ENCODE assay signal across 8 cellular contexts in genomic region chr4:120923201-120923522, GRCh38. TPM values are rescaled to one million over a fixed set of nuclear protein-coding genes. Genes with fewer than 3 reads are reported as not detected.
DNase-seq lines count a peak whose midpoint lies in the region; ATAC-seq and TF ChIP-seq lines count a peak whose summit lies in the region.

No MANE protein-coding gene starts in this region.

- no peak overlapping the region for H3K27ac ChIP-seq in PC-9

- H3K27ac Mint-ChIP-seq in natural killer cell treated with Interleukin-12 subunit alpha and Interleukin-12 subunit beta and Interleukin-15 and Interleukin-18, amount 100 ng/mL, for 72 hours: no peak overlapping the region

- H3K9me3 ChIP-seq in PC-9 (ENCODE audit: insufficient read depth, low read depth) (no peaks in the 10 kb centered on the region), endocrine pancreas (ENCODE audit: control insufficient read depth, low read length) (no peaks in the 10 kb centered on the region)

- peak overlapping the region; percentile 58 for H3K9ac ChIP-seq in endocrine pancreas (ENCODE audit: control insufficient read depth, insufficient read depth, low read length)

- H3K27me3 ChIP-seq in PC-9 (ENCODE audit: insufficient read depth, low read depth) (no peaks in the 10 kb centered on the region), endocrine pancreas (ENCODE audit: control insufficient read depth, insufficient read depth, low read length) (no peaks in the 10 kb centered on the region)

- peak overlapping the region; percentile 65 for H3K4me3 Mint-ChIP-seq in natural killer cell treated with Interleukin-12 subunit alpha and Interleukin-12 subunit beta and Interleukin-15 and Interleukin-18, amount 100 ng/mL, for 72 hours

- H3K4me3 ChIP-seq in AG09309 (ENCODE audit: control insufficient read depth, low read depth, low read length): peak overlapping the region; percentile 57
- H3K4me3 ChIP-seq in PC-9: no peak overlapping the region
- H3K4me3 ChIP-seq in endocrine pancreas (ENCODE audit: control insufficient read depth, insufficient read depth, low read length): peak overlapping the region; percentile 82

- H3K4me1 Mint-ChIP-seq in natural killer cell treated with Interleukin-12 subunit alpha and Interleukin-12 subunit beta and Interleukin-15 and Interleukin-18, amount 100 ng/mL, for 72 hours (ENCODE audit: low read depth in 2 of 2): peaks cover 7 to 8% of the 10 kb centered on the region in 2 donors

- POLR2A ChIA-PET in PC-9 (lab: Charles Lee; ENCODE audit: unreplicated experiment): no interaction called here

- DNase-seq in AG09309 (ENCODE audit: low read depth) (no peak), PC-9 (no peak), NCI-H146 treated with DMSO at 0.1 percent for 48 hours (lab: John Stamatoyannopoulos, UW; ENCODE audit: unreplicated experiment) (no peak), NCI-H510A (lab: John Stamatoyannopoulos, UW) (no peak), COLO829 (ENCODE audit: low spot score) (no peak), NCI-H226 (no peak)
- DNase-seq in natural killer cell treated with Interleukin-12 subunit alpha and Interleukin-12 subunit beta and Interleukin-15 and Interleukin-18, amount 100 ng/mL, for 72 hours (ENCODE audit: low spot score): no peak

- no peaks in the 10 kb centered on the region for H3K9me2 ChIP-seq in PC-9 (ENCODE audit: insufficient read depth)

- BruUV-seq in PC-9 (replicated peaks; lab: Mats Ljungman, UMichigan): no TSS peak

- H3F3A ChIP-seq in PC-9 (ENCODE audit: insufficient read depth, low read depth): no peaks in the 10 kb centered on the region

- intact Hi-C loops in PC-9 (cut with micrococcal nuclease; ENCODE audit: unreplicated experiment): no loop called here

- no peak overlapping the region for H2AFZ ChIP-seq in PC-9

- CTCF ChIA-PET in PC-9 (lab: Charles Lee): no interaction called here

- H3K4me1 ChIP-seq in PC-9 (replicated peaks; ENCODE audit: insufficient read depth) (no peaks in the 10 kb centered on the region), endocrine pancreas (ENCODE audit: control insufficient read depth, insufficient read depth, low read length) (peaks cover 4% of the 10 kb centered on the region)

- no peaks in the 10 kb centered on the region for H3K36me3 ChIP-seq in PC-9 (ENCODE audit: low read depth)
- H3K36me3 ChIP-seq in endocrine pancreas (ENCODE audit: control insufficient read depth, insufficient read depth, low read length): no peaks in the 10 kb centered on the region

- H3K4me2 ChIP-seq in PC-9: peak overlapping the region; percentile 63; the same call in 1 of the 2 replicates

- H3K79me2 ChIP-seq in PC-9 (ENCODE audit: low read depth): no peaks in the 10 kb centered on the region

- TF ChIP-seq CTCF in AG09309 (IDR thresholded peaks at IDR 0.05; ENCODE audit: control insufficient read depth, insufficient read depth, low read depth, low read length, missing control alignments) (no peak), PC-9 (conservative IDR thresholded peaks at IDR 0.05) (no peak)

- ATAC-seq in natural killer cell treated with Interleukin-12 subunit alpha and Interleukin-12 subunit beta and Interleukin-15 and Interleukin-18, amount 100 ng/mL, for 72 hours: no peak

- H4K20me1 ChIP-seq in PC-9 (ENCODE audit: insufficient read depth): no peaks in the 10 kb centered on the region

- H3K36me3 Mint-ChIP-seq in natural killer cell treated with Interleukin-12 subunit alpha and Interleukin-12 subunit beta and Interleukin-15 and Interleukin-18, amount 100 ng/mL, for 72 hours: no peaks in the 10 kb centered on the region

- no peaks in the 10 kb centered on the region for H3K9me3 Mint-ChIP-seq in natural killer cell treated with Interleukin-12 subunit alpha and Interleukin-12 subunit beta and Interleukin-15 and Interleukin-18, amount 100 ng/mL, for 72 hours

- peaks cover 29 to 48% of the 10 kb centered on the region in 2 donors for H3K27me3 Mint-ChIP-seq in natural killer cell treated with Interleukin-12 subunit alpha and Interleukin-12 subunit beta and Interleukin-15 and Interleukin-18, amount 100 ng/mL, for 72 hours

RNA-seq across cellular contexts. Expression of gene PRDM5, which starts 0.6 kb away (rescaled TPM):
- 0.85 and 0.90 TPM in 2 replicates for total RNA-seq in PC-9 (2021)
- under 1 TPM in 1 of 2 donors, not detected in 1; 0.50 TPM for total RNA-seq in natural killer cell treated with Interleukin-12 subunit alpha and Interleukin-12 subunit beta and Interleukin-15 and Interleukin-18, amount 100 ng/mL, for 72 hours
